In genomic region chr1:59063501-59063900, GRCh38 we compare ENCODE assay signal across 13 cellular contexts.
A peak's percentile ranks its signal among the peaks of the same experiment; 100 is the strongest.
DNase-seq lines count a peak whose midpoint lies in the region; ATAC-seq and TF ChIP-seq lines count a peak whose summit lies in the region.
"Had no signal": no experiment of that assay in that cellular context is flagged by ENCODE, and none has a peak within 500 bp of the region (broad histone marks: within the 10 kb centered on the region; RNA-seq: fewer than 3 reads in every experiment).

No MANE protein-coding gene starts in this region.

- H3K36me3 ChIP-seq in GM23338 (ENCODE audit: insufficient read depth) (no peaks in the 10 kb centered on the region), mesodermal cell (ENCODE audit: control insufficient read depth, insufficient read depth, low read length) (no peaks in the 10 kb centered on the region)

- DNase-seq in Ammon's horn (ENCODE audit: low spot score) (peak; percentile 50), GM23338 (ENCODE audit: low spot score) (peak; percentile 56), COR-L47 (lab: John Stamatoyannopoulos, UW) (no peak), GM03348 (ENCODE audit: low spot score) (no peak), NCI-H1930 (lab: John Stamatoyannopoulos, UW) (no peak)
- no peak for DNase-seq in activated T-helper 1 cell treated with anti-CD3 and anti-CD28 coated beads, Interleukin-12 subunit alpha, Interleukin-12 subunit beta, Interleukin-2, Interleukin-4 antibody, amounts not matched to agents 30 ng/mL and 10 ng/mL and 1 ng/mL, durations not matched to agents 14 hours and 24 hours and 36 hours (ENCODE audit: low spot score)
- DNase-seq: Calu3, cortex of kidney, NCI-H1092 treated with DMSO at 0.1 percent for 48 hours had no signal

- H3K27me3 ChIP-seq in GM23338 (ENCODE audit: insufficient read depth) = no peaks in the 10 kb centered on the region

- whole genome bisulfite sequencing in mesodermal cell (ENCODE audit: insufficient coverage in 2 of 2), 2 experiments = 7 to 13% methylated on average over 1 to 2 of the region's 3 CpGs

- H3K9me3 ChIP-seq in mesodermal cell (ENCODE audit: control insufficient read depth, low read length) = no peaks in the 10 kb centered on the region

- H3K4me3 Mint-ChIP-seq in GM23338 = no peak overlapping the region; the same call in 2 of the 3 replicates
- H3K4me3 Mint-ChIP-seq in activated T-helper 1 cell treated with anti-CD3 and anti-CD28 coated beads, Interleukin-12 subunit alpha, Interleukin-12 subunit beta, Interleukin-2, Interleukin-4 antibody, amounts not matched to agents 30 ng/mL and 10 ng/mL and 1 ng/mL, durations not matched to agents 14 hours and 24 hours and 36 hours = peak overlapping the region; percentile 35
- H3K4me3 Mint-ChIP-seq: mesothelial cell of epicardium had no signal

- no peak for TF ChIP-seq CTCF in GM23338 (conservative IDR thresholded peaks at IDR 0.05; ENCODE audit: low read depth in 2 of 2)

- H3K36me3 Mint-ChIP-seq in GM23338 (ENCODE audit: low read depth) = 0 out of 3 replicates have a peak, but pooled peaks cover 3% of the 10 kb centered on the region
- H3K36me3 Mint-ChIP-seq in activated T-helper 1 cell treated with anti-CD3 and anti-CD28 coated beads, Interleukin-12 subunit alpha, Interleukin-12 subunit beta, Interleukin-2, Interleukin-4 antibody, amounts not matched to agents 30 ng/mL and 10 ng/mL and 1 ng/mL, durations not matched to agents 14 hours and 24 hours and 36 hours (ENCODE audit: low read depth) = peaks cover 9% of the 10 kb centered on the region
- H3K36me3 Mint-ChIP-seq: mesothelial cell of epicardium had no signal

- H3K27me3 Mint-ChIP-seq in GM23338 (ENCODE audit: insufficient read depth, low read depth, poor library complexity) = peaks cover 8% of the 10 kb centered on the region
- no peaks in the 10 kb centered on the region for H3K27me3 Mint-ChIP-seq in activated T-helper 1 cell treated with anti-CD3 and anti-CD28 coated beads, Interleukin-12 subunit alpha, Interleukin-12 subunit beta, Interleukin-2, Interleukin-4 antibody, amounts not matched to agents 30 ng/mL and 10 ng/mL and 1 ng/mL, durations not matched to agents 14 hours and 24 hours and 36 hours (ENCODE audit: insufficient read depth)

- H3K27ac ChIP-seq in GM23338 (ENCODE audit: low read depth) = peak overlapping the region; percentile 87
- H3K27ac ChIP-seq in mesodermal cell (ENCODE audit: low read depth, low read length, severe bottlenecking) = peak overlapping the region; percentile 50

- no peaks in the 10 kb centered on the region for H4K20me1 ChIP-seq in GM23338 (replicated peaks; ENCODE audit: insufficient read depth)

- peaks cover 58% of the 10 kb centered on the region for H3K4me1 Mint-ChIP-seq in GM23338
- H3K4me1 Mint-ChIP-seq in activated T-helper 1 cell treated with anti-CD3 and anti-CD28 coated beads, Interleukin-12 subunit alpha, Interleukin-12 subunit beta, Interleukin-2, Interleukin-4 antibody, amounts not matched to agents 30 ng/mL and 10 ng/mL and 1 ng/mL, durations not matched to agents 14 hours and 24 hours and 36 hours (ENCODE audit: low read depth) = peaks cover 49% of the 10 kb centered on the region

- H3K9me2 ChIP-seq in GM23338 (ENCODE audit: insufficient read depth) = 0 out of 2 replicates have a peak, but pooled peaks cover 5% of the 10 kb centered on the region

- H3K4me2 ChIP-seq in GM23338 = peak overlapping the region; percentile 30

- H3F3A ChIP-seq in GM23338 (replicated peaks; ENCODE audit: low read depth) = 0 out of 2 replicates have a peak, but pooled peaks cover 3% of the 10 kb centered on the region

- H2AFZ ChIP-seq in GM23338 = no peak overlapping the region

- ATAC-seq in GM23338 (peak; percentile 86), HG03378 (IDR thresholded peaks at IDR 0.05; ENCODE audit: unreplicated experiment) (no peak)

- peak overlapping the region; percentile 21; the same call in 1 of the 2 replicates for H3K4me3 ChIP-seq in GM23338
- no peak overlapping the region for H3K4me3 ChIP-seq in mesodermal cell (ENCODE audit: extremely low read depth, insufficient read depth, low read length, poor library complexity, severe bottlenecking)
- H3K4me3 ChIP-seq: skin epidermis had no signal

- no peaks in the 10 kb centered on the region for H3K79me2 ChIP-seq in GM23338 (replicated peaks; ENCODE audit: insufficient read depth)

- peak overlapping the region; percentile 90 for H3K27ac Mint-ChIP-seq in GM23338
- H3K27ac Mint-ChIP-seq in activated T-helper 1 cell treated with anti-CD3 and anti-CD28 coated beads, Interleukin-12 subunit alpha, Interleukin-12 subunit beta, Interleukin-2, Interleukin-4 antibody, amounts not matched to agents 30 ng/mL and 10 ng/mL and 1 ng/mL, durations not matched to agents 14 hours and 24 hours and 36 hours = peak overlapping the region; percentile 82

- intact Hi-C loops in activated T-helper 1 cell treated with anti-CD3 and anti-CD28 coated beads, Interleukin-12 subunit alpha, Interleukin-12 subunit beta, Interleukin-2, Interleukin-4 antibody, amounts not matched to agents 30 ng/mL and 10 ng/mL and 1 ng/mL, durations not matched to agents 14 hours and 24 hours and 36 hours (cut with micrococcal nuclease) = loop anchor here (5.0 kb wide), 1 partner anchor 79 kb away; no protein-coding TSS in a partner anchor

- H3K4me1 ChIP-seq in GM23338 (ENCODE audit: insufficient read depth) (peaks cover 52% of the 10 kb centered on the region), mesodermal cell (ENCODE audit: control insufficient read depth, insufficient read depth, low read length, poor library complexity, severe bottlenecking) (peaks cover 11% of the 10 kb centered on the region)

- H3K9me3 Mint-ChIP-seq in GM23338 = no peaks in the 10 kb centered on the region
- H3K9me3 Mint-ChIP-seq in activated T-helper 1 cell treated with anti-CD3 and anti-CD28 coated beads, Interleukin-12 subunit alpha, Interleukin-12 subunit beta, Interleukin-2, Interleukin-4 antibody, amounts not matched to agents 30 ng/mL and 10 ng/mL and 1 ng/mL, durations not matched to agents 14 hours and 24 hours and 36 hours = peaks cover 5% of the 10 kb centered on the region
- H3K9me3 Mint-ChIP-seq: mesothelial cell of epicardium had no signal

TF ChIP-seq in GM23338, 12 proteins besides CTCF, POLR2A, EP300 and RAD21:
- peak; percentile 87 for TF ChIP-seq ZNF462 (CRISPR knock-in tag; IDR thresholded peaks at IDR 0.05)
- TF ChIP-seq NANOG (IDR thresholded peaks at IDR 0.05; ENCODE audit: borderline replicate concordance) = no peak

Comparison
In these comparisons a context has a peak if more than half of its experiments do, and no peak if none do; other contexts are left out.
1. DNase-seq: peak in Ammon's horn (single experiment) and GM23338 (single experiment); none in activated T-helper 1 cell treated with anti-CD3 and anti-CD28 coated beads, Interleukin-12 subunit alpha, Interleukin-12 subunit beta, Interleukin-2, Interleukin-4 antibody, amounts not matched to agents 30 ng/mL and 10 ng/mL and 1 ng/mL, durations not matched to agents 14 hours and 24 hours and 36 hours (single experiment), COR-L47 (single experiment), GM03348 (single experiment) and NCI-H1930 (0 of 2).